Comparison of ENCODE assay signal across 8 cellular contexts in the genomic region with DNA sequence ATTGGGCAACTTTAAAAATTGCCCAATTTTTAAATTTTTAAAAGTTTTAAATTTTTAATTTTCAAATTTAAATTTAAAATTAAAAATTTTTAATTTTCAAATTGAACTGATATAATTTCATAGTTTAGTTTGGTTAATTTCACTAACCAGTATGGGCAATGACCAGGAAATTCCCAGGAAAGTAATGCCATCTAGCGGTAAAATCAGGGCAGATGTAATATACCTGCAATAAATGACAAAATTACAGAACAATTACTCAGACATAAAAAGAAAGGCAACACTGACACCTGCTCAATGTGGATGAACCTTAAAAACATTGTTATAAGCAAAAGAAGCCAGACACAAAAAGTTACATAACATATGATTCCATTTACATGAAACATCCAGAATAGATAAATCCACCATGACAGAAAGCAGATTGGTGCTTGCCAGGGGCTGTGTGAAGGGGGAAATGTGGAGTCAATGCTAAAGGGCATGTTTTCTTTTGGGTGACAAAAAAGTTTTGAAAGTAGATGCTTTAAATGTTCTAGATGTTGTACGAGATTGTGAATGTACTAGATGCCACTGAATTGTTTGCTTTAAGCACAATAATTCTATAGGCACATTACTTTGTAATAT. TPM values are rescaled to one million over a fixed set of nuclear protein-coding genes. Genes with fewer than 3 reads are reported as not detected.
DNase-seq lines count a peak whose midpoint lies in the region; ATAC-seq and TF ChIP-seq lines count a peak whose summit lies in the region.

No MANE protein-coding gene starts in this region.

- POLR2A ChIA-PET in activated CD4-positive, alpha-beta T cell treated with anti-CD3 and anti-CD28 coated beads for 36 hours (lab: Charles Lee), result no interaction called here

- H3K18ac ChIP-seq in mesendoderm (ENCODE audit: low read length), result no peak overlapping the region

- no peaks in the 10 kb centered on the region for H3K9me3 ChIP-seq in Peyer's patch

- intact Hi-C loops in activated CD4-positive, alpha-beta T cell treated with anti-CD3 and anti-CD28 coated beads for 36 hours (cut with DNase I, micrococcal nuclease), result loop anchor here (1.0 to 10.0 kb wide), 3 partner anchors 138 to 529 kb away; no protein-coding TSS in a partner anchor
- intact Hi-C loops in dorsolateral prefrontal cortex (cut with DNase I), result loop anchor here (5.0 to 10.0 kb wide), 5 partner anchors 137 to 539 kb away; a partner anchor contains a TSS

- H3K4me2 ChIP-seq in mesendoderm (ENCODE audit: low read length), result no peak overlapping the region

- no peaks in the 10 kb centered on the region for H3K79me1 ChIP-seq in mesendoderm (ENCODE audit: low read length)

- no peak overlapping the region for H3K9ac ChIP-seq in mesendoderm (ENCODE audit: low read length)

- H3K27me3 ChIP-seq in Peyer's patch, result no peaks in the 10 kb centered on the region
- no peaks in the 10 kb centered on the region for H3K27me3 ChIP-seq in dorsolateral prefrontal cortex
- H3K27me3 ChIP-seq in mesendoderm (ENCODE audit: insufficient read depth, low read length, poor library complexity), result no peaks in the 10 kb centered on the region

- H3K4me1 ChIP-seq in Peyer's patch (no peaks in the 10 kb centered on the region), mesendoderm (ENCODE audit: control insufficient read depth, low read depth, low read length) (peaks cover 9% of the 10 kb centered on the region)

- H2BK5ac ChIP-seq in mesendoderm (ENCODE audit: low read length), result no peak overlapping the region

- no peak overlapping the region for H4K8ac ChIP-seq in mesendoderm (ENCODE audit: low read depth, low read length)

- no peak overlapping the region for H4K5ac ChIP-seq in mesendoderm (ENCODE audit: low read length)

- H3K27ac Mint-ChIP-seq in activated CD4-positive, alpha-beta T cell treated with anti-CD3 and anti-CD28 coated beads for 36 hours, result no peak overlapping the region
- no peak overlapping the region for H3K27ac Mint-ChIP-seq in HFFc6

- H3K27me3 Mint-ChIP-seq in activated CD4-positive, alpha-beta T cell treated with anti-CD3 and anti-CD28 coated beads for 36 hours, result peaks cover 6% of the 10 kb centered on the region
- peaks cover 1% of the 10 kb centered on the region; the same call in 1 of the 2 replicates for H3K27me3 Mint-ChIP-seq in HFFc6 (ENCODE audit: insufficient read depth)

- no peak overlapping the region for H3K56ac ChIP-seq in mesendoderm (ENCODE audit: low read length)

- H3K4me1 Mint-ChIP-seq in activated CD4-positive, alpha-beta T cell treated with anti-CD3 and anti-CD28 coated beads for 36 hours, result no peaks in the 10 kb centered on the region
- H3K4me1 Mint-ChIP-seq in HFFc6 (ENCODE audit: low read depth), result peaks cover 32% of the 10 kb centered on the region

- H2AK5ac ChIP-seq in mesendoderm (ENCODE audit: low read length), result no peak overlapping the region

- no peaks in the 10 kb centered on the region for H3K9me3 Mint-ChIP-seq in activated CD4-positive, alpha-beta T cell treated with anti-CD3 and anti-CD28 coated beads for 36 hours (ENCODE audit: low read depth)
- no peaks in the 10 kb centered on the region for H3K9me3 Mint-ChIP-seq in HFFc6

- no peaks in the 10 kb centered on the region for H3K36me3 ChIP-seq in Peyer's patch
- no peaks in the 10 kb centered on the region for H3K36me3 ChIP-seq in mesendoderm (ENCODE audit: control insufficient read depth, insufficient read depth, low read length)

- TF ChIP-seq CTCF in HFFc6 (IDR thresholded peaks at IDR 0.05), result peak; percentile 93
- peak; percentile 59 to 88 (median 80) for TF ChIP-seq CTCF in Peyer's patch (IDR thresholded peaks at IDR 0.05)
- TF ChIP-seq CTCF in dorsolateral prefrontal cortex (IDR thresholded peaks at IDR 0.05 in 54 of 56, conservative IDR thresholded peaks at IDR 0.05 in 2 of 56; ENCODE audit: low read depth in 1 of 56, partially characterized antibody in 56 of 56), result peak; percentile 67 to 92 (median 81)

- peak; percentile 73 for ATAC-seq in activated CD4-positive, alpha-beta T cell treated with anti-CD3 and anti-CD28 coated beads for 36 hours
- ATAC-seq in HG03045 (IDR thresholded peaks at IDR 0.05; ENCODE audit: unreplicated experiment), result no peak

- no CpG with 5 or more reads among the region's 2 CpGs for WGBS in mesendoderm (ENCODE audit: extremely low coverage, insufficient coverage, low lambda C conversion rate)

- no peaks in the 10 kb centered on the region for H3K36me3 Mint-ChIP-seq in activated CD4-positive, alpha-beta T cell treated with anti-CD3 and anti-CD28 coated beads for 36 hours (ENCODE audit: low read depth)
- H3K36me3 Mint-ChIP-seq in HFFc6 (ENCODE audit: low read depth), result no peaks in the 10 kb centered on the region

- H3K79me2 ChIP-seq in mesendoderm (ENCODE audit: control insufficient read depth, insufficient read depth, low read length), result no peaks in the 10 kb centered on the region

- CTCF ChIA-PET in activated CD4-positive, alpha-beta T cell treated with anti-CD3 and anti-CD28 coated beads for 36 hours (lab: Charles Lee), result interaction anchor here (0.8 to 1.3 kb wide), 7 partner anchors 9 to 534 kb away, joined by 3 to 5 read pairs (median 4); no protein-coding TSS in a partner anchor

- no peak overlapping the region for H3K4me3 Mint-ChIP-seq in activated CD4-positive, alpha-beta T cell treated with anti-CD3 and anti-CD28 coated beads for 36 hours
- H3K4me3 Mint-ChIP-seq in HFFc6, result no peak overlapping the region

- H3K4ac ChIP-seq in mesendoderm (ENCODE audit: low read depth, low read length), result no peak overlapping the region

- no peak overlapping the region for H2BK15ac ChIP-seq in mesendoderm (replicated peaks; ENCODE audit: low read depth)

- H3K4me3 ChIP-seq in Peyer's patch, result no peak overlapping the region
- H3K4me3 ChIP-seq in dorsolateral prefrontal cortex, result no peak overlapping the region
- H3K4me3 ChIP-seq in mesendoderm (ENCODE audit: low read length), result no peak overlapping the region

- TF ChIP-seq POLR2A in Peyer's patch (IDR thresholded peaks at IDR 0.05), result no peak

- H3K27ac ChIP-seq in Peyer's patch, result no peak overlapping the region
- no peak overlapping the region for H3K27ac ChIP-seq in dorsolateral prefrontal cortex
- no peak overlapping the region for H3K27ac ChIP-seq in mesendoderm (ENCODE audit: low read depth, low read length)

- no peak overlapping the region for H2BK120ac ChIP-seq in mesendoderm (ENCODE audit: low read depth, low read length)

- no peak overlapping the region for H3K23ac ChIP-seq in mesendoderm (ENCODE audit: low read length)

- DNase-seq in activated CD4-positive, alpha-beta T cell treated with anti-CD3 and anti-CD28 coated beads for 36 hours, result no peak
- DNase-seq in activated CD4-positive, alpha-beta T cell treated with anti-CD3 and anti-CD28 coated beads for 1 hour, result no peak
- DNase-seq in HFFc6, result peak; percentile 38
- DNase-seq in Peyer's patch, result peak in 1 of 3 donors; percentile 53
- DNase-seq in dorsolateral prefrontal cortex, result peak in 1 of 10 donors; percentile 13
- peak; percentile 48 for DNase-seq in mesendoderm
- no peak for DNase-seq in mesenteric fat pad (ENCODE audit: low spot score)

RNA-seq across cellular contexts. Expression of a gene that starts 28.6 kb away (rescaled TPM):
- not detected for total RNA-seq in activated CD4-positive, alpha-beta T cell treated with anti-CD3 and anti-CD28 coated beads for 36 hours
- not detected for total RNA-seq in HFFc6 (2021; fragmentation: NEBNext Ultra II Directional; extraction: Animal tissue kit (Norgen Biotek cat#: 25700))
- total RNA-seq in Peyer's patch (under 1 TPM in 1 of 4 donors, not detected in 3; 0.38 TPM), dorsolateral prefrontal cortex (10 to 100 TPM in 2 of 120 experiments, 1 to 10 TPM in 31, under 1 TPM in 82, not detected in 5; 0.11 to 14.1 (median 0.46) TPM), mesenteric fat pad (0.22 TPM)
- polyA plus RNA-seq in mesendoderm (2013, experiment 1 of 2), result 0.56 TPM
- 0.53 TPM for polyA plus RNA-seq in mesendoderm (2013, experiment 2 of 2)

Comparison
In these comparisons a context has a peak if more than half of its experiments do, and no peak if none do; other contexts are left out.
1. DNase-seq: peak in HFFc6 (single experiment) and mesendoderm (single experiment); none in activated CD4-positive, alpha-beta T cell treated with anti-CD3 and anti-CD28 coated beads for 36 hours (single experiment), activated CD4-positive, alpha-beta T cell treated with anti-CD3 and anti-CD28 coated beads for 1 hour (single experiment) and mesenteric fat pad (single experiment).
2. Peak in every context shown above with its lines, with median percentiles within 50 percentile points of each other: CTCF ChIP-seq.